In genomic region chr16:2165861-2166260, GRCh38 we compare ENCODE assay signal across 1 cellular context.
TF ChIP-seq lines count a peak whose summit lies in the region.

No MANE protein-coding gene starts in this region.

TF ChIP-seq in IMR-90, 13 proteins besides CTCF, POLR2A, EP300 and RAD21:
- no peak for TF ChIP-seq SMC3 (IDR thresholded peaks at IDR 0.05; ENCODE audit: low read depth, low read length)
- no peak for TF ChIP-seq BHLHE40 (IDR thresholded peaks at IDR 0.05; ENCODE audit: low read depth, low read length)
